8 cellular contexts compared by ENCODE assay signal in the genomic region with DNA sequence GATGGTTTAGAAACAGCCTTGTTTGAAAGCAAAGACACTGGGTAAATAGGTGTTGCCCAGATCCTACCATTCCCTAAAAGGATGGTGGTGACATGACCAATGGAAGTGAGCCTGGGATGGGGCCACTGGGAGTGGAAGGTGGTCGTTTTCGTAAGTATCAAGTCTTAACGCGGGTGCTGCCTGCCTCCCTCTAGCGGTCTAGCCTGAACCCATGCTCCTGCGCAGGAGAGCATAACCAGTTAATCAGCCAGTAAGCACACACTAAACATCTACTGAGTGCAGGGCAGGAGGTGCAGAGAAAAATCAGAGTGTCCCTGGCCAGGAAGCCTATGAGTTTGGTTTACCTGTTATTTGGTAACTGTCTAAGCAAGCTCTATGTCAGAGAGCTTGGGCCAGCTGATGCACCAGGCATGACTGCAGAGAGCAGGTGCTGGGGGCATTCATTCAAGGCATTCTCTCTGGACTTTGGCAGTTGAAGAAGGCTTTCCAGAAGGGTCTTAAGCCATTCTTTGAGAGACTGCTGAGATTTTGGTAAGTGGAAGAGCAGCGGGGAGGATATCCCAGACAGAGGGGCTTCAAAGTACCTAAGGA. TPM values are rescaled to one million over a fixed set of nuclear protein-coding genes. Genes with fewer than 3 reads are reported as not detected.
DNase-seq lines count a peak whose midpoint lies in the region; ATAC-seq and TF ChIP-seq lines count a peak whose summit lies in the region.

No MANE protein-coding gene starts in this region.

- H3K18ac ChIP-seq in H9 (ENCODE audit: insufficient read length, low read depth, low read length), result no peak overlapping the region

- H3K4me1 ChIP-seq in H9 (ENCODE audit: insufficient read depth, low read length), result no peaks in the 10 kb centered on the region

- no peaks in the 10 kb centered on the region; a peak in 1 of 7 replicates for H3K36me3 Mint-ChIP-seq in H9 (ENCODE audit: insufficient read depth in 1 of 3, low read depth in 3 of 3)
- H3K36me3 Mint-ChIP-seq in activated naive CD8-positive, alpha-beta T cell treated with anti-CD3 and anti-CD28 coated beads, Interleukin-2, amount 50 U/mL, for 24 hours (ENCODE audit: low read depth), result no peaks in the 10 kb centered on the region

- H2AK5ac ChIP-seq in H9 (ENCODE audit: insufficient read length, low read length), result no peak overlapping the region

- no peaks in the 10 kb centered on the region for H3K79me1 ChIP-seq in H9 (ENCODE audit: insufficient read depth, low read depth, low read length, poor library complexity, severe bottlenecking)

- no peak overlapping the region for H3K4ac ChIP-seq in H9 (ENCODE audit: low read depth, low read length)

- H3T11ph ChIP-seq in H9 (ENCODE audit: low read length), result no peak overlapping the region

- H4K20me1 ChIP-seq in H9 (ENCODE audit: control insufficient read depth, insufficient read depth, insufficient read length), result no peaks in the 10 kb centered on the region

- WGBS in H9 (ENCODE audit: extremely low coverage, insufficient read length, low lambda C conversion rate), result no CpG with 5 or more reads among the region's 7 CpGs

- peaks cover 14% of the 10 kb centered on the region for H3K27me3 Mint-ChIP-seq in H9 (ENCODE audit: low read depth)
- H3K27me3 Mint-ChIP-seq in activated naive CD8-positive, alpha-beta T cell treated with anti-CD3 and anti-CD28 coated beads, Interleukin-2, amount 50 U/mL, for 24 hours, result peaks cover 2% of the 10 kb centered on the region

- H3K14ac ChIP-seq in H9 (ENCODE audit: insufficient read depth, low read length), result no peak overlapping the region; the same call in 1 of the 2 replicates

- H3K9ac ChIP-seq in H9 (ENCODE audit: extremely low read depth, insufficient read length, low read length), result no peak overlapping the region

- no peak overlapping the region for H3K56ac ChIP-seq in H9 (ENCODE audit: insufficient read length, low read depth, low read length)

- H3K27ac ChIP-seq in H9 (ENCODE audit: insufficient read length, low read depth, low read length), result no peak overlapping the region

- H3K79me2 ChIP-seq in H9 (ENCODE audit: insufficient read depth, low read length), result no peaks in the 10 kb centered on the region

- H3K23me2 ChIP-seq in H9 (ENCODE audit: insufficient read length, low read depth, low read length, poor library complexity, severe bottlenecking), result no peaks in the 10 kb centered on the region

- ATAC-seq in activated naive CD8-positive, alpha-beta T cell treated with anti-CD3 and anti-CD28 coated beads, Interleukin-2, amount 50 U/mL, for 24 hours, result peak; percentile 61

- no peak overlapping the region for H3K4me3 Mint-ChIP-seq in H9
- H3K4me3 Mint-ChIP-seq in activated naive CD8-positive, alpha-beta T cell treated with anti-CD3 and anti-CD28 coated beads, Interleukin-2, amount 50 U/mL, for 24 hours, result no peak overlapping the region

- no peaks in the 10 kb centered on the region for H3K9me3 Mint-ChIP-seq in H9
- H3K9me3 Mint-ChIP-seq in activated naive CD8-positive, alpha-beta T cell treated with anti-CD3 and anti-CD28 coated beads, Interleukin-2, amount 50 U/mL, for 24 hours, result no peaks in the 10 kb centered on the region

- no peak overlapping the region for H3K23ac ChIP-seq in H9 (ENCODE audit: insufficient read length, low read depth, low read length)

- no peak overlapping the region for H3K4me2 ChIP-seq in H9 (ENCODE audit: insufficient read depth, insufficient read length, low read length)

- peak; percentile 78 for TF ChIP-seq CTCF in H9 (conservative IDR thresholded peaks at IDR 0.05)

- no peaks in the 10 kb centered on the region for H3K27me3 ChIP-seq in H9 (ENCODE audit: insufficient read depth, low read length)

- no peak overlapping the region for H2BK15ac ChIP-seq in H9 (ENCODE audit: low read depth, low read length)

- no peak overlapping the region for H2BK12ac ChIP-seq in H9 (ENCODE audit: insufficient read length, low read depth, low read length)

- no peak overlapping the region for H4K5ac ChIP-seq in H9 (ENCODE audit: insufficient read length, low read depth, low read length)

- H3K27ac Mint-ChIP-seq in H9, result no peak overlapping the region
- no peak overlapping the region for H3K27ac Mint-ChIP-seq in activated naive CD8-positive, alpha-beta T cell treated with anti-CD3 and anti-CD28 coated beads, Interleukin-2, amount 50 U/mL, for 24 hours

- no peak overlapping the region for H4K91ac ChIP-seq in H9 (ENCODE audit: insufficient read length, low read depth, low read length)

- DNase-seq in Ammon's horn (ENCODE audit: low spot score), result peak; percentile 41
- peak; percentile 80 for DNase-seq in H9
- peak; percentile 18 for DNase-seq in activated naive CD8-positive, alpha-beta T cell treated with anti-CD3 and anti-CD28 coated beads, Interleukin-2, amount 50 U/mL, for 24 hours
- peak; percentile 68 for DNase-seq in iPS-NIHi11 (ENCODE audit: low spot score)
- no peak for DNase-seq in superior temporal gyrus (ENCODE audit: extremely low spot score)
- no peak for DNase-seq in OCI-M2 (lab: John Stamatoyannopoulos, UW; ENCODE audit: unreplicated experiment)
- DNase-seq in NK-92 (lab: John Stamatoyannopoulos, UW; ENCODE audit: unreplicated experiment), result no peak
- no peak for DNase-seq in ureter (ENCODE audit: low spot score)

- no peak overlapping the region for H4K8ac ChIP-seq in H9 (replicated peaks; ENCODE audit: insufficient read length, low read depth, low read length)

- no peaks in the 10 kb centered on the region for H3K9me3 ChIP-seq in H9 (ENCODE audit: control insufficient read depth, low read depth, low read length)

- H2BK5ac ChIP-seq in H9 (ENCODE audit: insufficient read length, low read length), result no peak overlapping the region

- H3K4me1 Mint-ChIP-seq in H9, result peaks cover 3 to 6% of the 10 kb centered on the region in 2 experiments; a peak in 2 of 4 replicates
- H3K4me1 Mint-ChIP-seq in activated naive CD8-positive, alpha-beta T cell treated with anti-CD3 and anti-CD28 coated beads, Interleukin-2, amount 50 U/mL, for 24 hours, result no peaks in the 10 kb centered on the region

- no peak overlapping the region for H2AFZ ChIP-seq in H9 (ENCODE audit: low read length)

- no peak overlapping the region for H2BK120ac ChIP-seq in H9 (ENCODE audit: low read depth, low read length, poor library complexity, severe bottlenecking)

- no peak overlapping the region for H2BK20ac ChIP-seq in H9 (ENCODE audit: low read depth, low read length, poor library complexity, severe bottlenecking)

RNA-seq across cellular contexts. Expression of a gene that starts 0.9 kb away (rescaled TPM):
- total RNA-seq in H9 (2021) (0.50 and 0.98 TPM in 2 replicates), ureter (6.4 TPM)

Comparison
In these comparisons a context has a peak if more than half of its experiments do, and no peak if none do; other contexts are left out.
1. DNase-seq: peak in Ammon's horn (single experiment), H9 (single experiment), activated naive CD8-positive, alpha-beta T cell treated with anti-CD3 and anti-CD28 coated beads, Interleukin-2, amount 50 U/mL, for 24 hours (single experiment) and iPS-NIHi11 (single experiment); none in superior temporal gyrus (single experiment), OCI-M2 (single experiment), NK-92 (single experiment) and ureter (single experiment).